Comparison of ENCODE assay signal across 23 cellular contexts in the genomic region with DNA sequence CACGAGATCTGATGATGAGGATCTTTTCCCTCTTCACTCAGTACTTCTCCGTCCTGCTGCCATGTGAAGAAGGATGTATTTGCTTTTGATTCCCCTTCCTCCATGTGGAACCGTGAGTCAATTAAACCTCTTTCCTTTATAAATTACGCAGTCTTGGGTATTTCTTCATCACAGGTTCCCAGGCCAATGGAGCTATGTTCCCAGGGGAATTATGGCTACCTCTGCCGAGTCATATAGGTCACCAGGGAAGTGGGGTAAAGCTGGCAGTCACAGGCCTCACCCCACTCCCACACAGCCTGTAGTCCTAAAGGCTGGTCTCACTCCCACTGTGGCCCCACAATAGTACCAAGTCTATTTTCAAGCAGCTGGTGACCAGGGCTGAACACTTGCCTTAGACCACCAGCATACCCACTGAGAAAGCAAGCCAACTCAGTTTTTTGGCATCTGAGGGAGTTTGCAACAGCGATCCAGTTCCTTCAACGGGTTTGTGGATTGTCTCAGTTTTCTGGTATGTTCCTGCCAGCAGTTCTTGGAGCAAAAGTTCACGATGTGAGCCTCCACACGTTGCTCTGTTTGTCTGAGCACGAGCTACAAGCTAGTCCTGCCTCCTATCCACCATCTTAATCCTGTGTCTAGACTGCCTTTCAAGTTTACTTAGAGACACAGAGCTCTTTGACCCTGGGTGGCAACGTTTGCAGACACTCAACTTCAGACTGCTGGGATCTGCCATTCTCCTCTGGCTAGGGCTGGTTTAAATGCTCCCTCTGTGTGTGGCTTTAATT.
DNase-seq lines count a peak whose midpoint lies in the region; ATAC-seq, FAIRE-seq and TF ChIP-seq lines count a peak whose summit lies in the region.
"Had no signal": no experiment of that assay in that cellular context is flagged by ENCODE, and none has a peak within 500 bp of the region (broad histone marks: within the 10 kb centered on the region; RNA-seq: fewer than 3 reads in every experiment).

No MANE protein-coding gene starts in this region.

- no peak for TF ChIP-seq POLR2A in IMR-90 (IDR thresholded peaks at IDR 0.05; ENCODE audit: low read depth, low read length)

- H3K27ac ChIP-seq in AG04450 (ENCODE audit: low read depth, low read length) (peak overlapping the region; percentile 24), IMR-90 (ENCODE audit: insufficient read depth, low read length) (peak overlapping the region; percentile 27; the same call in 1 of the 2 replicates), brain microvascular endothelial cell (peak overlapping the region; percentile 76), mesenchymal stem cell (ENCODE audit: low read length, poor library complexity, severe bottlenecking) (no peak overlapping the region)
- H3K27ac ChIP-seq: A549, HL-60, lower lobe of right lung, suprapubic skin had no signal

- H3K9me3 ChIP-seq in AG04450 (ENCODE audit: control insufficient read depth, insufficient read depth, low read length) (no peaks in the 10 kb centered on the region), IMR-90 (ENCODE audit: control insufficient read depth, insufficient read depth, low read length) (no peaks in the 10 kb centered on the region), mesenchymal stem cell (ENCODE audit: control insufficient read depth, low read length) (peaks cover 16% of the 10 kb centered on the region)
- H3K9me3 ChIP-seq: A549, lower lobe of right lung, suprapubic skin had no signal

- H3K14ac ChIP-seq in IMR-90 (replicated peaks; ENCODE audit: low read depth, low read length): peak overlapping the region; percentile 90
- H3K14ac ChIP-seq in mesenchymal stem cell (ENCODE audit: low read length in 2 of 2): no peak overlapping the region

- H2BK20ac ChIP-seq in IMR-90 (ENCODE audit: low read depth, low read length): peak overlapping the region; percentile 81

- peak overlapping the region; percentile 55; the same call in 1 of the 2 replicates for H4K5ac ChIP-seq in IMR-90 (ENCODE audit: low read depth, low read length)

- no peak overlapping the region for H3K56ac ChIP-seq in IMR-90 (ENCODE audit: extremely low read depth, insufficient read depth, low read length)

- H3K9ac ChIP-seq in IMR-90 (ENCODE audit: low read depth, low read length) (no peak overlapping the region), mesenchymal stem cell (ENCODE audit: low read length) (no peak overlapping the region)

- peak overlapping the region; percentile 81 for H4K91ac ChIP-seq in IMR-90 (ENCODE audit: insufficient read depth, low read depth, low read length)
- no peak overlapping the region for H4K91ac ChIP-seq in mesenchymal stem cell (ENCODE audit: low read length)

- H3K23ac ChIP-seq in IMR-90 (ENCODE audit: low read depth, low read length): peak overlapping the region; percentile 2; the same call in 1 of the 2 replicates
- H3K23ac ChIP-seq in mesenchymal stem cell (ENCODE audit: low read length in 2 of 2): no peak overlapping the region

- H2BK15ac ChIP-seq in IMR-90 (ENCODE audit: low read depth, low read length) (peak overlapping the region; percentile 80; the same call in 2 of the 3 replicates), mesenchymal stem cell (ENCODE audit: low read depth, poor library complexity, severe bottlenecking) (no peak overlapping the region)

- H2AK5ac ChIP-seq in IMR-90 (ENCODE audit: low read depth, low read length) (peak overlapping the region; percentile 72), mesenchymal stem cell (ENCODE audit: low read length, severe bottlenecking) (no peak overlapping the region)

- BruUV-seq in IMR-90 (replicated peaks; lab: Mats Ljungman, UMichigan): no TSS peak

- no peaks in the 10 kb centered on the region for H4K20me1 ChIP-seq in IMR-90 (ENCODE audit: insufficient read depth, low read length)

- in situ Hi-C loops in IMR-90 (cut with MboI; ENCODE audit: low sequenced_read_pairs): no loop called here
- in situ Hi-C loops in brain microvascular endothelial cell (cut with HindIII; ENCODE audit: low pct_ligation_motif_present, low sequenced_read_pairs): no loop called here

- dilution Hi-C loops in IMR-90 (cut with HindIII; ENCODE audit: low sequenced_read_pairs, unreplicated experiment): no loop called here

- TF ChIP-seq CTCF in AG04450 (IDR thresholded peaks at IDR 0.05; ENCODE audit: low read depth, low read length) (no peak), IMR-90 (conservative IDR thresholded peaks at IDR 0.05; ENCODE audit: low read depth, low read length) (no peak), brain microvascular endothelial cell (IDR thresholded peaks at IDR 0.05; ENCODE audit: low read depth, low read length, missing control alignments) (no peak)

- ATAC-seq in IMR-90 (ENCODE audit: low read depth) (peak; percentile 47), HG03432 (IDR thresholded peaks at IDR 0.05; ENCODE audit: unreplicated experiment) (no peak)
- ATAC-seq: A549; activated naive CD4-positive, alpha-beta T cell treated with anti-CD3 and anti-CD28 coated beads, Interleukin-2, amount 50 U/mL, for 72 hours; lower lobe of right lung had no signal

- H3K27me3 ChIP-seq in AG04450 (ENCODE audit: control insufficient read depth, insufficient read depth, low read length) (no peaks in the 10 kb centered on the region), IMR-90 (ENCODE audit: control insufficient read depth, insufficient read depth, low read length) (no peaks in the 10 kb centered on the region), brain microvascular endothelial cell (replicated peaks) (no peaks in the 10 kb centered on the region), mesenchymal stem cell (ENCODE audit: control insufficient read depth in 1 of 2, insufficient read depth in 1 of 2, low read length in 2 of 2) (no peaks in the 10 kb centered on the region)
- H3K27me3 ChIP-seq: suprapubic skin had no signal

- no peaks in the 10 kb centered on the region for H3K9me1 ChIP-seq in IMR-90 (ENCODE audit: insufficient read depth, low read length)

- CTCF ChIA-PET in AG04450 (lab: Charles Lee): interaction anchor here (0.7 kb wide), 1 partner anchor 10 kb away, joined by 3 read pairs; no protein-coding TSS in a partner anchor
- CTCF ChIA-PET in IMR-90 (lab: Yijun Ruan, JAX): interaction anchor here (1.7 kb wide), 1 partner anchor 10 kb away, joined by 4 read pairs; no protein-coding TSS in a partner anchor

- TF ChIP-seq RAD21 in IMR-90 (IDR thresholded peaks at IDR 0.05; ENCODE audit: low read length): no peak

- H3K4ac ChIP-seq in IMR-90 (ENCODE audit: low read depth, low read length): peak overlapping the region; percentile 69
- no peak overlapping the region for H3K4ac ChIP-seq in mesenchymal stem cell (ENCODE audit: low read depth in 1 of 2, low read length in 2 of 2)

- POLR2A ChIA-PET in AG04450 (lab: Yijun Ruan, JAX) (no interaction called here), IMR-90 (lab: Charles Lee; ENCODE audit: unreplicated experiment) (no interaction called here)

- intact Hi-C loops in IMR-90 (cut with micrococcal nuclease): no loop called here

- H3K4me2 ChIP-seq in IMR-90 (ENCODE audit: low read depth, low read length): no peak overlapping the region
- H3K4me2 ChIP-seq in mesenchymal stem cell (ENCODE audit: low read length, poor library complexity, severe bottlenecking): no peak overlapping the region
- H3K4me2 ChIP-seq: A549 had no signal

- H4K8ac ChIP-seq in IMR-90 (ENCODE audit: low read depth in 2 of 2, low read length in 2 of 2) (peak overlapping the region; percentile 77 to 94), mesenchymal stem cell (ENCODE audit: low read length) (no peak overlapping the region)

- FAIRE-seq in frontal cortex (lab: Jason Lieb, UNC): no peak
- FAIRE-seq: A549, kidney had no signal

- H2AK9ac ChIP-seq in IMR-90 (replicated peaks; ENCODE audit: low read depth, low read length, poor library complexity): peak overlapping the region; percentile 82

- H2BK5ac ChIP-seq in IMR-90 (ENCODE audit: low read depth, low read length, poor library complexity, severe bottlenecking) (peak overlapping the region; percentile 93), mesenchymal stem cell (ENCODE audit: low read depth, low read length, poor library complexity, severe bottlenecking) (no peak overlapping the region)

- H3K18ac ChIP-seq in IMR-90 (ENCODE audit: low read depth, low read length) (peak overlapping the region; percentile 56; the same call in 1 of the 2 replicates), mesenchymal stem cell (ENCODE audit: low read depth in 1 of 2, low read length in 2 of 2) (no peak overlapping the region)

- H3K36me3 ChIP-seq in IMR-90 (ENCODE audit: control insufficient read depth, insufficient read depth, low read length): no peaks in the 10 kb centered on the region
- H3K36me3 ChIP-seq in brain microvascular endothelial cell (replicated peaks): no peaks in the 10 kb centered on the region
- H3K36me3 ChIP-seq in mesenchymal stem cell (ENCODE audit: control insufficient read depth in 1 of 2, insufficient read depth in 2 of 2, low read depth in 1 of 2, low read length in 2 of 2): no peaks in the 10 kb centered on the region
- H3K36me3 ChIP-seq: lower lobe of right lung, suprapubic skin had no signal

- 59% methylated on average over 5 of the region's 11 CpGs; no CpG with 5 or more reads in 1 of the 2 experiments for WGBS in IMR-90 (ENCODE audit: extremely low coverage in 2 of 2, insufficient read length in 1 of 2), 2 experiments
- 81% methylated on average over 11 of the region's 11 CpGs for WGBS in mesenchymal stem cell

- H2BK120ac ChIP-seq in IMR-90 (ENCODE audit: low read depth, low read length) (peak overlapping the region; percentile 79), mesenchymal stem cell (ENCODE audit: low read depth, low read length) (no peak overlapping the region)

- DNase-seq in AG04450 (ENCODE audit: low read depth, low spot score) (no peak), IMR-90 (peak; percentile 77), brain microvascular endothelial cell (peak; percentile 73), mesenchymal stem cell (peak; percentile 37), Kasumi-1 (lab: John Stamatoyannopoulos, UW) (no peak), frontal cortex (ENCODE audit: low spot score in 2 of 2) (no peak), islet precursor cell (no peak)
- DNase-seq: activated CD4-positive, alpha-beta T cell treated with anti-CD3 and anti-CD28 coated beads, Interleukin-2, amount 10 ng/mL, durations not matched to agents 7 days and 5 days; CD4-positive, alpha-beta T cell; DMS53; foreskin melanocyte; kidney; lower lobe of right lung; MM.1S; NCI-H146; NCI-H2171; NCI-H526 treated with DMSO at 0.1 percent for 48 hours; nucleus accumbens had no signal

- no peak overlapping the region for H2BK12ac ChIP-seq in mesenchymal stem cell (ENCODE audit: low read length in 2 of 2)

- H3K4me1 ChIP-seq in IMR-90 (ENCODE audit: control insufficient read depth, insufficient read depth, low read length) (peaks cover 4% of the 10 kb centered on the region; the same call in 1 of the 2 replicates), mesenchymal stem cell (ENCODE audit: control insufficient read depth, insufficient read depth, low read depth, low read length) (no peaks in the 10 kb centered on the region)
- H3K4me1 ChIP-seq: A549, lower lobe of right lung, suprapubic skin had no signal

- H2AFZ ChIP-seq in IMR-90 (replicated peaks; ENCODE audit: low read length, poor library complexity) (peak overlapping the region; percentile 86), mesenchymal stem cell (ENCODE audit: low read depth, low read length) (no peak overlapping the region)

- H3K4me3 ChIP-seq in AG04450 (ENCODE audit: low read depth, low read length) (no peak overlapping the region), IMR-90 (ENCODE audit: insufficient read depth, low read depth, low read length) (no peak overlapping the region), brain microvascular endothelial cell (ENCODE audit: low read depth, low read length) (no peak overlapping the region), mesenchymal stem cell (ENCODE audit: insufficient read depth in 1 of 2, low read depth in 1 of 2, low read length in 2 of 2) (no peak overlapping the region)
- H3K4me3 ChIP-seq: A549, lower lobe of right lung, suprapubic skin had no signal

- no peaks in the 10 kb centered on the region for H3K79me1 ChIP-seq in IMR-90 (ENCODE audit: low read depth in 1 of 2, low read length in 2 of 2)
- H3K79me1 ChIP-seq in mesenchymal stem cell (replicated peaks; ENCODE audit: low read length, poor library complexity, severe bottlenecking): no peaks in the 10 kb centered on the region

Comparison
In these comparisons a context has a peak if more than half of its experiments do, and no peak if none do; other contexts are left out.
1. DNase-seq: peak in IMR-90 (single experiment), brain microvascular endothelial cell (single experiment) and mesenchymal stem cell (single experiment); none in AG04450 (single experiment), Kasumi-1 (0 of 2), frontal cortex (0 of 2) and islet precursor cell (single experiment).